1 cellular context compared by ENCODE assay signal in genomic region chr12:67269632-67270578, GRCh38.
TF ChIP-seq lines count a peak whose summit lies in the region.

No MANE protein-coding gene starts in this region.

TF ChIP-seq in HepG2, 621 proteins besides CTCF, POLR2A, EP300 and RAD21 (continued from another document and continues in another):
- TF ChIP-seq LCORL (IDR thresholded peaks at IDR 0.05) (peak; percentile 41; the same call in 1 of the 2 replicates), LCORL (CRISPR knock-in tag; IDR thresholded peaks at IDR 0.05) (no peak), KMT2A (CRISPR knock-in tag; IDR thresholded peaks at IDR 0.05) (peak; percentile 13; the same call in 1 of the 2 replicates), ZSCAN12 (CRISPR knock-in tag; IDR thresholded peaks at IDR 0.05) (0 out of 2 replicates have a peak, but pooled peaks have one; percentile 14), ZBTB10 (CRISPR knock-in tag; IDR thresholded peaks at IDR 0.05; ENCODE audit: borderline replicate concordance) (0 out of 2 replicates have a peak, but pooled peaks have one; percentile 33), HOXA9 (CRISPR knock-in tag; IDR thresholded peaks at IDR 0.05; ENCODE audit: borderline replicate concordance) (0 out of 2 replicates have a peak, but pooled peaks have one; percentile 16), SP1 (IDR thresholded peaks at IDR 0.05) (no peak), SP1 (CRISPR knock-in tag; IDR thresholded peaks at IDR 0.05) (no peak), MIER3 (CRISPR knock-in tag; IDR thresholded peaks at IDR 0.05; ENCODE audit: borderline replicate concordance) (no peak), ZNF619 (CRISPR knock-in tag; IDR thresholded peaks at IDR 0.05) (no peak), MED1 (CRISPR knock-in tag; IDR thresholded peaks at IDR 0.05) (no peak), ZZZ3 (CRISPR knock-in tag; IDR thresholded peaks at IDR 0.05; ENCODE audit: borderline replicate concordance) (no peak), ZNF546 (CRISPR knock-in tag; conservative IDR thresholded peaks at IDR 0.05) (peak; percentile 32; the same call in 1 of the 2 replicates), NONO (IDR thresholded peaks at IDR 0.05) (no peak), NONO (CRISPR knock-in tag; conservative IDR thresholded peaks at IDR 0.05) (no peak), ZNF724P (CRISPR knock-in tag; IDR thresholded peaks at IDR 0.05; ENCODE audit: borderline replicate concordance) (peak; percentile 13; the same call in 1 of the 2 replicates), IRF2 (CRISPR knock-in tag; IDR thresholded peaks at IDR 0.05) (no peak), NR0B2 (CRISPR knock-in tag; IDR thresholded peaks at IDR 0.05) (no peak), ELF1 (CRISPR knock-in tag; IDR thresholded peaks at IDR 0.05) (no peak), ZNF703 (CRISPR knock-in tag; IDR thresholded peaks at IDR 0.05; ENCODE audit: borderline replicate concordance) (no peak), ZNF503 (CRISPR knock-in tag; IDR thresholded peaks at IDR 0.05) (0 out of 2 replicates have a peak, but pooled peaks have one; percentile 12), AKAP8 (CRISPR knock-in tag; IDR thresholded peaks at IDR 0.05) (peak; percentile 20; the same call in 1 of the 2 replicates), ZNF432 (CRISPR knock-in tag; IDR thresholded peaks at IDR 0.05; ENCODE audit: borderline replicate concordance) (no peak), RNF219 (CRISPR knock-in tag; IDR thresholded peaks at IDR 0.05) (no peak), KDM5B (CRISPR knock-in tag; IDR thresholded peaks at IDR 0.05; ENCODE audit: borderline replicate concordance) (peak; percentile 55; the same call in 1 of the 2 replicates), HOMEZ (CRISPR knock-in tag; IDR thresholded peaks at IDR 0.05; ENCODE audit: low read depth) (no peak), ZNF138 (CRISPR knock-in tag; IDR thresholded peaks at IDR 0.05; ENCODE audit: low read depth) (peak; percentile 49; the same call in 1 of the 2 replicates), ZNF788 (CRISPR knock-in tag; IDR thresholded peaks at IDR 0.05; ENCODE audit: borderline replicate concordance) (0 out of 2 replicates have a peak, but pooled peaks have one; percentile 15), ATF3 (CRISPR knock-in tag; IDR thresholded peaks at IDR 0.05) (no peak), MYNN (CRISPR knock-in tag; IDR thresholded peaks at IDR 0.05; ENCODE audit: low read depth) (no peak), CREB3 (CRISPR knock-in tag; IDR thresholded peaks at IDR 0.05) (peak; percentile 21; the same call in 1 of the 2 replicates), ZNF749 (CRISPR knock-in tag; IDR thresholded peaks at IDR 0.05; ENCODE audit: borderline replicate concordance) (no peak), DZIP1 (CRISPR knock-in tag; IDR thresholded peaks at IDR 0.05) (no peak), SPEN (CRISPR knock-in tag; IDR thresholded peaks at IDR 0.05; ENCODE audit: low read depth) (peak; percentile 12), ZFP1 (CRISPR knock-in tag; IDR thresholded peaks at IDR 0.05) (no peak), ARHGAP35 (CRISPR knock-in tag; IDR thresholded peaks at IDR 0.05; ENCODE audit: borderline replicate concordance) (no peak), RELA (CRISPR knock-in tag; IDR thresholded peaks at IDR 0.05) (no peak), SNAI1 (CRISPR knock-in tag; IDR thresholded peaks at IDR 0.05; ENCODE audit: borderline replicate concordance) (0 out of 2 replicates have a peak, but pooled peaks have one; percentile 44), CBX2 (IDR thresholded peaks at IDR 0.05; ENCODE audit: low read depth, low read length) (no peak), CBX2 (CRISPR knock-in tag; IDR thresholded peaks at IDR 0.05; ENCODE audit: low read depth) (no peak; the same call in 1 of the 2 replicates), PAX8 (CRISPR knock-in tag; IDR thresholded peaks at IDR 0.05; ENCODE audit: borderline replicate concordance) (no peak), FOXA1 (IDR thresholded peaks at IDR 0.05) (no peak), FOXA1 (CRISPR knock-in tag; IDR thresholded peaks at IDR 0.05) (0 out of 2 replicates have a peak, but pooled peaks have one; percentile 0), MLXIP (CRISPR knock-in tag; IDR thresholded peaks at IDR 0.05; ENCODE audit: borderline replicate concordance) (0 out of 2 replicates have a peak, but pooled peaks have one; percentile 39), ZNF746 (CRISPR knock-in tag; IDR thresholded peaks at IDR 0.05) (0 out of 2 replicates have a peak, but pooled peaks have one; percentile 5), UBTF (CRISPR knock-in tag; IDR thresholded peaks at IDR 0.05) (peak; percentile 93), ZNF674 (CRISPR knock-in tag; IDR thresholded peaks at IDR 0.05; ENCODE audit: low read depth) (no peak)
